Comparison of ENCODE assay signal across 25 cellular contexts in the genomic region with DNA sequence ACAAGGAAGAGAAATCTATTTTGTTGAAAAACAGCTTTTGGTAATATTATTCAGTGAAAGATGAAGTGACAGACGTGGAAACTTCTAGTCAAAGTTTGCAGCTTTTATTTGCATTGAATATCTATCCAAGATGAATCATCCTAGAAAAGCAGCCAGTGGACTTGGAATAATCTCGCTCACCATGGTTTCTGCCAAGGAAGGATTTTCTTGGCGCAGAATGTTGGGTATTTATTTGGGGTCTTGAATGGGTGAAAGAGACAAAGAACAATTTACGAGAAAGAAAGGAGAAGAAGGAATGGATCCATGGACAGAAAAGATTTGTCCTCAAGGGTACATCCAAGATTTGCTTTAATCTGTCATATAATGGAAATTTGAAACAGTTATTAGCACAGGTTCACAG.
"Had no signal": no experiment of that assay in that cellular context is flagged by ENCODE, and none has a peak within 500 bp of the region (broad histone marks: within the 10 kb centered on the region; RNA-seq: fewer than 3 reads in every experiment).

No MANE protein-coding gene starts in this region.

- H3K27me3 Mint-ChIP-seq: activated CD4-positive, alpha-beta memory T cell treated with anti-CD3 and anti-CD28 coated beads, Interleukin-2, amount 10 ng/mL, durations not matched to agents 7 days and 5 days; activated CD4-positive, alpha-beta T cell treated with anti-CD3 and anti-CD28 coated beads for 36 hours; activated CD4-positive, alpha-beta T cell treated with anti-CD3 and anti-CD28 coated beads, Interleukin-2, amount 10 ng/mL, durations not matched to agents 7 days and 5 days; activated naive CD8-positive, alpha-beta T cell; activated T-helper 17 cell treated with anti-CD3 and anti-CD28 coated beads, Interleukin-2, amount 50 U/mL, for 72 hours; central memory CD8-positive, alpha-beta T cell; dendritic cell treated with granulocyte-macrophage colony-stimulating factor and Interleukin-4, amounts not matched to agents 40 ng/mL and 50 ng/mL, for 4 days had no signal

- H3K27me3 ChIP-seq: brain microvascular endothelial cell had no signal

- H3K4me1 Mint-ChIP-seq: activated CD4-positive, alpha-beta memory T cell treated with anti-CD3 and anti-CD28 coated beads, Interleukin-2, amount 10 ng/mL, durations not matched to agents 7 days and 5 days; activated CD4-positive, alpha-beta T cell treated with anti-CD3 and anti-CD28 coated beads for 36 hours; activated CD4-positive, alpha-beta T cell treated with anti-CD3 and anti-CD28 coated beads, Interleukin-2, amount 10 ng/mL, durations not matched to agents 7 days and 5 days; activated T-helper 17 cell treated with anti-CD3 and anti-CD28 coated beads, Interleukin-2, amount 50 U/mL, for 72 hours; central memory CD8-positive, alpha-beta T cell had no signal

- H3K4me3 Mint-ChIP-seq: activated CD4-positive, alpha-beta memory T cell treated with anti-CD3 and anti-CD28 coated beads, Interleukin-2, amount 10 ng/mL, durations not matched to agents 7 days and 5 days; activated CD4-positive, alpha-beta T cell treated with anti-CD3 and anti-CD28 coated beads for 36 hours; activated CD4-positive, alpha-beta T cell treated with anti-CD3 and anti-CD28 coated beads, Interleukin-2, amount 10 ng/mL, durations not matched to agents 7 days and 5 days; activated naive CD8-positive, alpha-beta T cell; activated T-cell treated with anti-CD3 and anti-CD28 coated beads, Interleukin-2, amount 50 U/mL, for 4 hours; activated T-helper 17 cell treated with anti-CD3 and anti-CD28 coated beads, Interleukin-2, amount 50 U/mL, for 72 hours; central memory CD8-positive, alpha-beta T cell; dendritic cell treated with granulocyte-macrophage colony-stimulating factor and Interleukin-4, amounts not matched to agents 40 ng/mL and 50 ng/mL, for 4 days; endodermal cell had no signal

- H3K36me3 ChIP-seq: brain microvascular endothelial cell had no signal

- H3K27ac ChIP-seq: brain microvascular endothelial cell, coronary artery had no signal

- H3K4me3 ChIP-seq: coronary artery, dorsolateral prefrontal cortex had no signal

- H3K27ac Mint-ChIP-seq: activated CD4-positive, alpha-beta memory T cell treated with anti-CD3 and anti-CD28 coated beads, Interleukin-2, amount 10 ng/mL, durations not matched to agents 7 days and 5 days; activated CD4-positive, alpha-beta T cell treated with anti-CD3 and anti-CD28 coated beads for 36 hours; activated CD4-positive, alpha-beta T cell treated with anti-CD3 and anti-CD28 coated beads, Interleukin-2, amount 10 ng/mL, durations not matched to agents 7 days and 5 days; activated naive CD8-positive, alpha-beta T cell; activated T-helper 17 cell treated with anti-CD3 and anti-CD28 coated beads, Interleukin-2, amount 50 U/mL, for 72 hours; dendritic cell treated with granulocyte-macrophage colony-stimulating factor and Interleukin-4, amounts not matched to agents 40 ng/mL and 50 ng/mL, for 4 days; endodermal cell had no signal

- DNase-seq: activated CD4-positive, alpha-beta memory T cell treated with anti-CD3 and anti-CD28 coated beads, Interleukin-2, amount 10 ng/mL, durations not matched to agents 7 days and 5 days; activated CD4-positive, alpha-beta T cell treated with anti-CD3 and anti-CD28 coated beads for 36 hours; activated CD4-positive, alpha-beta T cell treated with anti-CD3 and anti-CD28 coated beads, Interleukin-2, amount 10 ng/mL, durations not matched to agents 7 days and 5 days; activated CD4-positive, alpha-beta T cell treated with anti-CD3 and anti-CD28 coated beads, Interleukin-2, amount 50 U/mL, for 4 hours; activated CD4-positive, CD25-positive, alpha-beta regulatory T cell; activated CD4-positive, CD25-positive, alpha-beta regulatory T cell treated with anti-CD3 and anti-CD28 coated beads, Interleukin-2, amount 50 U/mL, for 72 hours; activated CD8-positive, alpha-beta memory T cell treated with anti-CD3 and anti-CD28 coated beads for 24 hours; activated effector memory CD4-positive, alpha-beta T cell treated with Interleukin-2 at 50 U/mL for 16 hours; activated gamma-delta T cell treated with Interleukin-2 at 50 U/mL for 16 hours; activated naive CD4-positive, alpha-beta T cell treated with anti-CD3 and anti-CD28 coated beads, Interleukin-2, amount 50 U/mL, for 16 hours; activated naive CD4-positive, alpha-beta T cell treated with Interleukin-2 at 50 U/mL for 16 hours; activated T-cell treated with anti-CD3 and anti-CD28 coated beads, Interleukin-2, amount 50 U/mL, for 4 hours; amniotic stem cell; brain microvascular endothelial cell; dorsolateral prefrontal cortex; effector memory CD4-positive, alpha-beta T cell; endodermal cell; foreskin fibroblast; T-helper 2 cell had no signal

- H3K9me3 Mint-ChIP-seq: activated CD4-positive, alpha-beta memory T cell treated with anti-CD3 and anti-CD28 coated beads, Interleukin-2, amount 10 ng/mL, durations not matched to agents 7 days and 5 days; activated CD4-positive, alpha-beta T cell treated with anti-CD3 and anti-CD28 coated beads, Interleukin-2, amount 10 ng/mL, durations not matched to agents 7 days and 5 days; activated T-cell treated with anti-CD3 and anti-CD28 coated beads, Interleukin-2, amount 50 U/mL, for 4 hours; activated T-helper 17 cell treated with anti-CD3 and anti-CD28 coated beads, Interleukin-2, amount 50 U/mL, for 72 hours; central memory CD8-positive, alpha-beta T cell; dendritic cell treated with granulocyte-macrophage colony-stimulating factor and Interleukin-4, amounts not matched to agents 40 ng/mL and 50 ng/mL, for 4 days had no signal

- H3K36me3 Mint-ChIP-seq: activated naive CD8-positive, alpha-beta T cell had no signal

- ATAC-seq: activated CD4-positive, alpha-beta T cell treated with anti-CD3 and anti-CD28 coated beads for 36 hours; activated T-cell treated with anti-CD3 and anti-CD28 coated beads, Interleukin-2, amount 50 U/mL, for 4 hours; activated T-helper 17 cell treated with anti-CD3 and anti-CD28 coated beads, Interleukin-2, amount 50 U/mL, for 72 hours; esophagus mucosa had no signal
